Comparison of ENCODE assay signal across 8 cellular contexts in genomic region chr17:50274142-50274944, GRCh38.
A peak's percentile ranks its signal among the peaks of the same experiment; 100 is the strongest.
DNase-seq lines count a peak whose midpoint lies in the region; ATAC-seq and FAIRE-seq lines count a peak whose summit lies in the region.

Gene TMEM92 (plus strand): TSS chr17:50274466. CDS start chr17:50274502, 36 bp downstream.

- FAIRE-seq in urothelium cell line (lab: Jason Lieb, UNC) = no peak

- peak within 1 kb of the TSS; percentile 89 for H3K9ac ChIP-seq in adipocyte (ENCODE audit: low read length)

- H3K9me3 Mint-ChIP-seq in stimulated activated naive CD8-positive, alpha-beta T cell treated with anti-CD3 and anti-CD28 coated beads, Interleukin-15, amount 100 ng/mL, for 72 hours = no peaks in the 10 kb centered on the region

- peaks cover 21% of the 10 kb centered on the region for H3K4me1 Mint-ChIP-seq in stimulated activated naive CD8-positive, alpha-beta T cell treated with anti-CD3 and anti-CD28 coated beads, Interleukin-15, amount 100 ng/mL, for 72 hours

- peak within 1 kb of the TSS; percentile 78 for H3K4me3 ChIP-seq in adipocyte (ENCODE audit: low read length)

- H3K4me1 ChIP-seq in adipocyte (ENCODE audit: control insufficient read depth, insufficient read depth, low read length) = peaks cover 41% of the 10 kb centered on the region

- H3K27me3 ChIP-seq in adipocyte (replicated peaks; ENCODE audit: control insufficient read depth, insufficient read depth, low read length) = no peaks in the 10 kb centered on the region

- no peak within 1 kb of the TSS for H3K27ac ChIP-seq in caudate nucleus (ENCODE audit: low read depth, low read length)

- no peaks in the 10 kb centered on the region for H3K9me3 ChIP-seq in adipocyte (ENCODE audit: control insufficient read depth, low read length)

- H3K27ac Mint-ChIP-seq in stimulated activated naive CD8-positive, alpha-beta T cell treated with anti-CD3 and anti-CD28 coated beads, Interleukin-15, amount 100 ng/mL, for 72 hours = no peak within 1 kb of the TSS

- peak within 1 kb of the TSS in 1 of 2 donors; percentile 43 for H3K4me3 Mint-ChIP-seq in stimulated activated naive CD8-positive, alpha-beta T cell treated with anti-CD3 and anti-CD28 coated beads, Interleukin-15, amount 100 ng/mL, for 72 hours

- ATAC-seq in stimulated activated naive CD8-positive, alpha-beta T cell treated with anti-CD3 and anti-CD28 coated beads, Interleukin-15, Interleukin-2, amounts not matched to agents 100 U/mL and 50 U/mL, for 24 hours = no peak
- ATAC-seq in stimulated activated naive CD8-positive, alpha-beta T cell treated with anti-CD3 and anti-CD28 coated beads, Interleukin-15, amount 100 ng/mL, for 72 hours = no peak

- DNase-seq in stimulated activated naive CD8-positive, alpha-beta T cell treated with anti-CD3 and anti-CD28 coated beads, Interleukin-15, Interleukin-2, amounts not matched to agents 100 U/mL and 50 U/mL, for 24 hours = peak; percentile 20
- DNase-seq in stimulated activated naive CD8-positive, alpha-beta T cell treated with anti-CD3 and anti-CD28 coated beads, Interleukin-15, amount 100 ng/mL, for 72 hours = no peak
- DNase-seq in adipocyte (ENCODE audit: low read depth) = no peak
- peak; percentile 80 for DNase-seq in left kidney (ENCODE audit: low read depth, low spot score)
- peak; percentile 74 for DNase-seq in urothelium cell line (ENCODE audit: low spot score)
- no peak for DNase-seq in OCI-M2 (lab: John Stamatoyannopoulos, UW; ENCODE audit: unreplicated experiment)
- DNase-seq in caudate nucleus (lab: John Stamatoyannopoulos, UW) = no peak
- no peak for DNase-seq in SIG-M5 treated with dmso at 0.1 percent for 504 hours (lab: John Stamatoyannopoulos, UW; ENCODE audit: unreplicated experiment)

- peaks cover 74% of the 10 kb centered on the region for H3K27me3 Mint-ChIP-seq in stimulated activated naive CD8-positive, alpha-beta T cell treated with anti-CD3 and anti-CD28 coated beads, Interleukin-15, amount 100 ng/mL, for 72 hours

- no peaks in the 10 kb centered on the region for H3K36me3 ChIP-seq in adipocyte (ENCODE audit: control insufficient read depth, insufficient read depth, low read length, severe bottlenecking)

Comparison
In these comparisons a context has a peak if more than half of its experiments do, and no peak if none do; other contexts are left out.
1. DNase-seq: peak in stimulated activated naive CD8-positive, alpha-beta T cell treated with anti-CD3 and anti-CD28 coated beads, Interleukin-15, Interleukin-2, amounts not matched to agents 100 U/mL and 50 U/mL, for 24 hours (single experiment), left kidney (single experiment) and urothelium cell line (single experiment); none in stimulated activated naive CD8-positive, alpha-beta T cell treated with anti-CD3 and anti-CD28 coated beads, Interleukin-15, amount 100 ng/mL, for 72 hours (0 of 2), adipocyte (single experiment), OCI-M2 (single experiment), caudate nucleus (0 of 61) and SIG-M5 treated with dmso at 0.1 percent for 504 hours (single experiment).